Comparison of ENCODE assay signal across 1 cellular context in genomic region chr11:102396708-102397563, GRCh38.
TF ChIP-seq lines count a peak whose summit lies in the region.

No MANE protein-coding gene starts in this region.

TF ChIP-seq in endothelial cell of umbilical vein, 7 proteins besides CTCF, POLR2A, EP300 and RAD21:
- TF ChIP-seq MYC (IDR thresholded peaks at IDR 0.05; ENCODE audit: low read depth, low read length) (no peak), MAX (IDR thresholded peaks at IDR 0.05; ENCODE audit: insufficient read depth, insufficient read length) (no peak), JUN (IDR thresholded peaks at IDR 0.05; ENCODE audit: borderline replicate concordance, insufficient read depth, insufficient read length, low read depth) (no peak), GATA2 (IDR thresholded peaks at IDR 0.05; ENCODE audit: insufficient read depth, insufficient read length, low read depth, low read length) (no peak), POLR2AphosphoS5 (IDR thresholded peaks at IDR 0.05; ENCODE audit: insufficient read depth, low read depth, low read length) (no peak), FOS (IDR thresholded peaks at IDR 0.05; ENCODE audit: borderline replicate concordance, insufficient read depth, low read length) (no peak), EZH2 (IDR thresholded peaks at IDR 0.05; ENCODE audit: borderline replicate concordance, low read depth, low read length, severe bottlenecking) (no peak)
